12 cellular contexts compared by ENCODE assay signal in genomic region chr10:32379950-32380547, GRCh38. TPM values are rescaled to one million over a fixed set of nuclear protein-coding genes. Genes with fewer than 3 reads are reported as not detected.
DNase-seq lines count a peak whose midpoint lies in the region; ATAC-seq and TF ChIP-seq lines count a peak whose summit lies in the region.
"Had no signal": no experiment of that assay in that cellular context is flagged by ENCODE, and none has a peak within 500 bp of the region (broad histone marks: within the 10 kb centered on the region; RNA-seq: fewer than 3 reads in every experiment).

No MANE protein-coding gene starts in this region.

- peak overlapping the region; percentile 92 for H2AFZ ChIP-seq in PC-9

- CTCF ChIA-PET in PC-9 (lab: Charles Lee): no interaction called here

- H3K27me3 ChIP-seq in PC-9 (ENCODE audit: insufficient read depth, low read depth) (no peaks in the 10 kb centered on the region), iPS-15b (ENCODE audit: control insufficient read depth, insufficient read depth, low read length) (no peaks in the 10 kb centered on the region), suprapubic skin (no peaks in the 10 kb centered on the region)
- H3K27me3 ChIP-seq: upper lobe of left lung had no signal

- peaks cover 12% of the 10 kb centered on the region for H3F3A ChIP-seq in PC-9 (ENCODE audit: insufficient read depth, low read depth)

- H3K4me2 ChIP-seq in PC-9: peak overlapping the region; percentile 97

- intact Hi-C loops in PC-9 (cut with micrococcal nuclease; ENCODE audit: unreplicated experiment): loop anchor here (1.0 to 10.0 kb wide), 4 partner anchors 33 to 632 kb away; partner anchors contain the start of genes CCDC7, EPC1 and KIF5B

- POLR2A ChIA-PET in PC-9 (lab: Charles Lee; ENCODE audit: unreplicated experiment): interaction anchor here (0.7 kb wide), 2 partner anchors 32 to 444 kb away, joined by 10 to 12 read pairs; no protein-coding TSS in a partner anchor

- H3K4me3 ChIP-seq in PC-9 (peak overlapping the region; percentile 88; the same call in 1 of the 2 replicates), iPS-15b (ENCODE audit: low read depth, low read length) (peak overlapping the region; percentile 0), suprapubic skin (no peak overlapping the region)
- H3K4me3 ChIP-seq: lung had no signal

- no peak for ATAC-seq in activated CD4-positive, CD25-positive, alpha-beta regulatory T cell treated with anti-CD3 and anti-CD28 coated beads, Interleukin-2, amount 50 U/mL, for 24 hours
- ATAC-seq in GM18858 (IDR thresholded peaks at IDR 0.05; ENCODE audit: unreplicated experiment): no peak

- H3K9me3 ChIP-seq in PC-9 (ENCODE audit: insufficient read depth, low read depth) (no peaks in the 10 kb centered on the region), iPS-15b (ENCODE audit: control insufficient read depth, insufficient read depth, low read length) (no peaks in the 10 kb centered on the region), suprapubic skin (no peaks in the 10 kb centered on the region)
- H3K9me3 ChIP-seq: upper lobe of left lung had no signal

- no peaks in the 10 kb centered on the region for H3K9me2 ChIP-seq in PC-9 (ENCODE audit: insufficient read depth)

- H4K20me1 ChIP-seq in PC-9 (ENCODE audit: insufficient read depth): no peaks in the 10 kb centered on the region

- H3K27ac ChIP-seq in PC-9 (peak overlapping the region; percentile 79; the same call in 1 of the 2 replicates), suprapubic skin (peak overlapping the region; percentile 72)

- no TSS peak for BruUV-seq in PC-9 (replicated peaks; lab: Mats Ljungman, UMichigan)

- 78% methylated on average over 7 of the region's 7 CpGs for whole genome bisulfite sequencing in suprapubic skin

- no peaks in the 10 kb centered on the region for H3K36me3 ChIP-seq in PC-9 (ENCODE audit: low read depth)
- no peaks in the 10 kb centered on the region for H3K36me3 ChIP-seq in iPS-15b (ENCODE audit: control insufficient read depth, insufficient read depth, low read length)
- no peaks in the 10 kb centered on the region for H3K36me3 ChIP-seq in suprapubic skin
- H3K36me3 ChIP-seq: upper lobe of left lung had no signal

- DNase-seq in NCI-H510A treated with DMSO at 0.1 percent for 48 hours (lab: John Stamatoyannopoulos, UW): peak; percentile 12
- no peak for DNase-seq in NCI-H510A (lab: John Stamatoyannopoulos, UW)
- no peak for DNase-seq in PC-9
- no peak for DNase-seq in suprapubic skin (ENCODE audit: low spot score in 2 of 2)
- no peak for DNase-seq in D341Med (ENCODE audit: low spot score)
- DNase-seq: NCI-H446 treated with DMSO at 0.1 percent for 48 hours; stimulated activated CD4-positive, alpha-beta T cell treated with anti-CD3 and anti-CD28 coated beads, Interleukin-1b, Interleukin-23, amount 100 ng/mL, for 48 hours; upper lobe of left lung had no signal

- H3K9ac ChIP-seq in iPS-15b (ENCODE audit: low read depth, low read length): no peak overlapping the region

- peaks cover 22% of the 10 kb centered on the region; the same call in 1 of the 2 replicates for H3K79me2 ChIP-seq in PC-9 (ENCODE audit: low read depth)

- H3K4me1 ChIP-seq in PC-9 (replicated peaks; ENCODE audit: insufficient read depth) (peaks cover 17% of the 10 kb centered on the region), iPS-15b (ENCODE audit: control insufficient read depth, insufficient read depth, low read length) (peaks cover 6% of the 10 kb centered on the region), suprapubic skin (peaks cover 24% of the 10 kb centered on the region)

- TF ChIP-seq CTCF in PC-9 (conservative IDR thresholded peaks at IDR 0.05) (no peak), suprapubic skin (IDR thresholded peaks at IDR 0.05) (no peak)

- no peak for TF ChIP-seq POLR2A in suprapubic skin (IDR thresholded peaks at IDR 0.05)

- TF ChIP-seq EP300 in suprapubic skin (IDR thresholded peaks at IDR 0.05): no peak

RNA-seq across cellular contexts. Expression of gene EPC1, which starts 33.1 kb away (rescaled TPM):
- total RNA-seq in PC-9 (2021) (21.5 and 23.4 TPM in 2 replicates), suprapubic skin (10 to 100 TPM; 29.6 to 55.4 (median 47.1) TPM)
